In the genomic region with DNA sequence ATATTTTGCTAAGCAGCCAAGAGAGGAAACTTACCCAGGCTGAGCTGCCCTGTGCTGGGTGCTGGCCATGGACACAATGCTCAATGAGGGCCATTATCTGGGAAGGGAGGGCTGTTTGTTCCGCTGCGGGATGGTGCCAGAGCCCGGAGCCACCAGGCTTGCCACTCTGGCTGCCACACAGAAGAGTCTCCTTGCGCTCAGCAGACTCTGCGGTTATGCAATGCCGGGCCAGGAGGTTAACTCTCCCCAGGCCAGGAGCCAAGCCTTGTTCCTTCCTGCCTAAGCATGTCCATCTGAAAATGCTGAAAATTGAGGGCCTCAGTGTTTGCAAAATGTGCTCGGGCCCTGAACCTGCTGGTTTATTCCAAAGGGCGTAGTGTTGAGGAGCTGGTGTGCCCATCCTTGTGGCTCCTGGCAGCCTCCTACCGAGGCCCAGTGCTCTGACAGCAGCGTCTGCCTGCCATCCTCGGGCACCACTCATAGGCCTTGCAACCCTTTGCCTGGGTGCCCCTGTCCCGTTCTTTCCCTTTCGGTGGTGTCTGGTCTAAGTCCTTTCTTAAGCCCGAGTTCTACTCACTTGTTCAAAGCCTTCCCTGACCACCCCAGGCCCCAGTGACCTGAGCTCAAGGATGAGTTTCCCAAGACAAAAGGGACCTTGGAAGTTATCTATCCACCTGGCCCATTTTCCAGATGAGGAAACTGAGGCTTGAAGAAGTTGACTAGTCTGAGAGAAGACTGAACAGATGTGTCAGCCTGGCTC, we compare ENCODE assay signal across 12 cellular contexts.
DNase-seq lines count a peak whose midpoint lies in the region; ATAC-seq and TF ChIP-seq lines count a peak whose summit lies in the region.
"Had no signal": no experiment of that assay in that cellular context is flagged by ENCODE, and none has a peak within 500 bp of the region (broad histone marks: within the 10 kb centered on the region; RNA-seq: fewer than 3 reads in every experiment).

No MANE protein-coding gene starts in this region.

- DNase-seq in NCI-H2196 (lab: John Stamatoyannopoulos, UW; ENCODE audit: unreplicated experiment) (peak; percentile 81), dermis microvascular lymphatic vessel endothelial cell (ENCODE audit: low read depth in 2 of 2) (peak; percentile 7 to 15), left lobe of liver (ENCODE audit: low spot score) (peak; percentile 88), NCI-H1092 (lab: John Stamatoyannopoulos, UW) (no peak), SK-N-SH (no peak), SW 1271 (lab: John Stamatoyannopoulos, UW) (no peak)
- DNase-seq: activated T-cell treated with anti-CD3 and anti-CD28 coated beads, Interleukin-2, amount 50 U/mL, for 1 hour; stimulated activated CD4-positive, alpha-beta T cell treated with anti-CD3 and anti-CD28 coated beads, Interleukin-12 subunit alpha, Interleukin-12 subunit beta, amount 100 ng/mL, for 4 hours had no signal

- CTCF ChIA-PET in SK-N-SH (lab: Yijun Ruan, JAX): interaction anchor here (0.7 to 1.3 kb wide), 3 partner anchors 8 to 45 kb away, joined by 3 read pairs; no protein-coding TSS in a partner anchor

- H2AFZ ChIP-seq in SK-N-SH (ENCODE audit: low read depth): no peak overlapping the region

- no peak overlapping the region for H3K4me3 ChIP-seq in SK-N-SH (ENCODE audit: low read depth in 2 of 2, low read length in 1 of 2)
- H3K4me3 ChIP-seq: HAP-1, SJSA1 had no signal

- no peaks in the 10 kb centered on the region for H3K9me2 ChIP-seq in SK-N-SH

- H4K20me1 ChIP-seq in SK-N-SH (ENCODE audit: insufficient read depth): no peaks in the 10 kb centered on the region

- H3F3A ChIP-seq in SK-N-SH (replicated peaks; ENCODE audit: insufficient read depth): no peaks in the 10 kb centered on the region

- no peaks in the 10 kb centered on the region for H3K27me3 ChIP-seq in SK-N-SH (ENCODE audit: insufficient read depth)
- H3K27me3 ChIP-seq: SJSA1 had no signal

- no peak overlapping the region for H3K9ac ChIP-seq in SK-N-SH

- no peak for TF ChIP-seq RAD21 in SK-N-SH (IDR thresholded peaks at IDR 0.05; ENCODE audit: low read length)

- H3K4me1 ChIP-seq in SK-N-SH (ENCODE audit: control insufficient read depth in 1 of 2, insufficient read depth in 2 of 2, low read depth in 1 of 2, low read length in 1 of 2): peaks cover 9 to 23% of the 10 kb centered on the region in 2 experiments; a peak in 3 of 4 replicates
- H3K4me1 ChIP-seq: HAP-1 had no signal

- no peaks in the 10 kb centered on the region for H3K36me3 ChIP-seq in SK-N-SH (replicated peaks in 1 of 2; ENCODE audit: control insufficient read depth in 1 of 2, insufficient read depth in 2 of 2, low read length in 1 of 2)
- H3K36me3 ChIP-seq: HAP-1, SJSA1 had no signal

- TF ChIP-seq CTCF in SK-N-SH (IDR thresholded peaks at IDR 0.05): no peak

- ATAC-seq in left lobe of liver: peak; percentile 96
- ATAC-seq in GM21717 (IDR thresholded peaks at IDR 0.05; ENCODE audit: unreplicated experiment): no peak

- H3K4me2 ChIP-seq in SK-N-SH: no peak overlapping the region

- WGBS in SK-N-SH (ENCODE audit: low lambda C conversion rate): 99% methylated on average over 8 of the region's 14 CpGs

- POLR2A ChIA-PET in SK-N-SH (lab: Yijun Ruan, JAX): no interaction called here

- H3K79me2 ChIP-seq in SK-N-SH (ENCODE audit: insufficient read depth): no peaks in the 10 kb centered on the region

- no peaks in the 10 kb centered on the region for H3K9me3 ChIP-seq in SK-N-SH
- H3K9me3 ChIP-seq: HAP-1, SJSA1 had no signal

- H3K27ac ChIP-seq in temporal lobe (ENCODE audit: low read depth, low read length) (peak overlapping the region; percentile 42), SK-N-SH (ENCODE audit: low read depth in 2 of 2, low read length in 1 of 2) (no peak overlapping the region)
- H3K27ac ChIP-seq: SJSA1 had no signal

- no peak for TF ChIP-seq EP300 in SK-N-SH (IDR thresholded peaks at IDR 0.05; ENCODE audit: borderline replicate concordance in 1 of 2, low read depth in 1 of 2, low read length in 1 of 2)

TF ChIP-seq in SK-N-SH, 30 proteins besides CTCF, POLR2A, EP300 and RAD21:
- no peak for TF ChIP-seq TEAD4 (IDR thresholded peaks at IDR 0.05; ENCODE audit: borderline replicate concordance, insufficient read depth)
- TF ChIP-seq ELF1 (IDR thresholded peaks at IDR 0.05): no peak
- TF ChIP-seq, protein P1, sequence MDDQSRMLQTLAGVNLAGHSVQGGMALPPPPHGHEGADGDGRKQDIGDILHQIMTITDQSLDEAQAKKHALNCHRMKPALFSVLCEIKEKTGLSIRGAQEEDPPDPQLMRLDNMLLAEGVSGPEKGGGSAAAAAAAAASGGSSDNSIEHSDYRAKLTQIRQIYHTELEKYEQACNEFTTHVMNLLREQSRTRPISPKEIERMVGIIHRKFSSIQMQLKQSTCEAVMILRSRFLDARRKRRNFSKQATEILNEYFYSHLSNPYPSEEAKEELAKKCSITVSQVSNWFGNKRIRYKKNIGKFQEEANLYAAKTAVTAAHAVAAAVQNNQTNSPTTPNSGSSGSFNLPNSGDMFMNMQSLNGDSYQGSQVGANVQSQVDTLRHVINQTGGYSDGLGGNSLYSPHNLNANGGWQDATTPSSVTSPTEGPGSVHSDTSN (IDR thresholded peaks at IDR 0.05): no peak

Comparison
In these comparisons a context has a peak if more than half of its experiments do, and no peak if none do; other contexts are left out.
1. DNase-seq: peak in NCI-H2196 (single experiment), dermis microvascular lymphatic vessel endothelial cell (2 of 2) and left lobe of liver (single experiment); none in NCI-H1092 (single experiment), SK-N-SH (single experiment) and SW 1271 (0 of 2).